24 cellular contexts compared by ENCODE assay signal in the genomic region with DNA sequence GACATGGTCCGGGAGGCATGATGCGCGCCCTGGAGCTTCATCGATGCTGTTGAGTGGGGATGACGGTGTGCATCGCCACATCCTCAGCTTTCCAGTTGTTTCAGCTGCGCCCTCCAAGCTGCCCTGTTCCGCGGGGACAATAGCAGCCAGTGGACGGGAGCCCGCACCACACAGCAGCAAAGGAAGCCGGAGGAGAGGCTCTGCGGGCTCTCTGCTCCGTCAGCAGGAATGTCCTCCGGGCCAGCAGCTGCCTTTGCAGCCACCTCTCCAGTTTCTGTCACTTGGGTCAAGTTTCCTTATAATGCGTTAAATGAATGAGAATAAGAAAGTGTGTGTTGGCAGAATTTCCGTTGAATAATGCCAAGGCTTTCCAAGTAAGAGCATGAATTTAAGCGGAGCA.
"Had no signal": no experiment of that assay in that cellular context is flagged by ENCODE, and none has a peak within 500 bp of the region (broad histone marks: within the 10 kb centered on the region; RNA-seq: fewer than 3 reads in every experiment).

No MANE protein-coding gene starts in this region.

- H3K36me3 ChIP-seq: brain microvascular endothelial cell, esophagus squamous epithelium, gastrocnemius medialis, heart left ventricle, lower lobe of right lung, sigmoid colon, uterus had no signal

- H3K27me3 Mint-ChIP-seq: activated CD4-positive, alpha-beta T cell treated with anti-CD3 and anti-CD28 coated beads for 36 hours; activated naive CD8-positive, alpha-beta T cell treated with anti-CD3 and anti-CD28 coated beads, Interleukin-2, amount 50 U/mL, for 24 hours had no signal

- H3K27ac Mint-ChIP-seq: activated B cell treated with CpG ODN at 0.5 μM for 24 hours; activated CD4-positive, alpha-beta T cell treated with anti-CD3 and anti-CD28 coated beads for 36 hours; activated naive CD8-positive, alpha-beta T cell treated with anti-CD3 and anti-CD28 coated beads, Interleukin-2, amount 50 U/mL, for 24 hours; natural killer cell treated with Interleukin-12 subunit alpha and Interleukin-12 subunit beta and Interleukin-15 and Interleukin-18, amount 100 ng/mL, for 72 hours had no signal

- H3K4me1 ChIP-seq: esophagus squamous epithelium, gastrocnemius medialis, lower lobe of right lung, sigmoid colon, testis, uterus had no signal

- H3K36me3 Mint-ChIP-seq: natural killer cell treated with Interleukin-12 subunit alpha and Interleukin-12 subunit beta and Interleukin-15 and Interleukin-18, amount 100 ng/mL, for 72 hours had no signal

- H3K9me3 ChIP-seq: esophagus squamous epithelium, gastrocnemius medialis, heart left ventricle, lower lobe of right lung, sigmoid colon, testis, uterus had no signal

- H3K27ac ChIP-seq: brain microvascular endothelial cell, dorsolateral prefrontal cortex, esophagus squamous epithelium, gastrocnemius medialis, heart left ventricle, lower lobe of right lung, sigmoid colon, testis, uterus had no signal

- H3K27me3 ChIP-seq: brain microvascular endothelial cell, sigmoid colon, testis, uterus had no signal

- H3K4me1 Mint-ChIP-seq: activated B cell treated with CpG ODN at 0.5 μM for 24 hours; activated CD4-positive, alpha-beta T cell treated with anti-CD3 and anti-CD28 coated beads for 36 hours; activated naive CD8-positive, alpha-beta T cell treated with anti-CD3 and anti-CD28 coated beads, Interleukin-2, amount 50 U/mL, for 24 hours had no signal

- DNase-seq: activated B cell treated with CpG ODN at 0.5 μM for 24 hours; activated CD4-positive, alpha-beta T cell treated with anti-CD3 and anti-CD28 coated beads for 36 hours; activated CD4-positive, alpha-beta T cell treated with anti-CD3 and anti-CD28 coated beads, Interleukin-2, amount 50 U/mL, for 4 hours; activated CD8-positive, alpha-beta memory T cell treated with anti-CD3 and anti-CD28 coated beads, Interleukin-2, amount 50 U/mL, for 48 hours; activated effector memory CD4-positive, alpha-beta T cell treated with Interleukin-2 at 50 U/mL for 16 hours; activated naive CD4-positive, alpha-beta T cell treated with anti-CD3 and anti-CD28 coated beads, Interleukin-2, amount 50 U/mL, for 16 hours; activated naive CD8-positive, alpha-beta T cell treated with anti-CD3 and anti-CD28 coated beads, Interleukin-2, amount 50 U/mL, for 24 hours; activated T-cell treated with anti-CD3 and anti-CD28 coated beads, Interleukin-2, amount 50 U/mL, for 4 hours; brain microvascular endothelial cell; central memory CD4-positive, alpha-beta T cell; dorsolateral prefrontal cortex; esophagus squamous epithelium; gastrocnemius medialis; heart left ventricle; lower lobe of right lung; sigmoid colon; stimulated activated CD4-positive, alpha-beta T cell treated with anti-CD3 and anti-CD28 coated beads, Interleukin-2, amount 100 ng/mL, for 48 hours; stimulated activated naive CD4-positive, alpha-beta T cell; T-helper 1 cell; T-helper 9 cell; testis; trophoblast cell; uterus had no signal

- H3K9me3 Mint-ChIP-seq: activated B cell treated with CpG ODN at 0.5 μM for 24 hours; activated naive CD8-positive, alpha-beta T cell treated with anti-CD3 and anti-CD28 coated beads, Interleukin-2, amount 50 U/mL, for 24 hours; activated T-cell treated with anti-CD3 and anti-CD28 coated beads, Interleukin-2, amount 50 U/mL, for 4 hours; natural killer cell treated with Interleukin-12 subunit alpha and Interleukin-12 subunit beta and Interleukin-15 and Interleukin-18, amount 100 ng/mL, for 72 hours had no signal

- H3K4me3 Mint-ChIP-seq: activated B cell treated with CpG ODN at 0.5 μM for 24 hours; activated CD4-positive, alpha-beta T cell treated with anti-CD3 and anti-CD28 coated beads for 36 hours; activated naive CD8-positive, alpha-beta T cell treated with anti-CD3 and anti-CD28 coated beads, Interleukin-2, amount 50 U/mL, for 24 hours; activated T-cell treated with anti-CD3 and anti-CD28 coated beads, Interleukin-2, amount 50 U/mL, for 4 hours; natural killer cell treated with Interleukin-12 subunit alpha and Interleukin-12 subunit beta and Interleukin-15 and Interleukin-18, amount 100 ng/mL, for 72 hours had no signal

- H3K4me3 ChIP-seq: esophagus squamous epithelium, gastrocnemius medialis, heart left ventricle, lower lobe of right lung, sigmoid colon, testis, uterus had no signal
